In the genomic region with DNA sequence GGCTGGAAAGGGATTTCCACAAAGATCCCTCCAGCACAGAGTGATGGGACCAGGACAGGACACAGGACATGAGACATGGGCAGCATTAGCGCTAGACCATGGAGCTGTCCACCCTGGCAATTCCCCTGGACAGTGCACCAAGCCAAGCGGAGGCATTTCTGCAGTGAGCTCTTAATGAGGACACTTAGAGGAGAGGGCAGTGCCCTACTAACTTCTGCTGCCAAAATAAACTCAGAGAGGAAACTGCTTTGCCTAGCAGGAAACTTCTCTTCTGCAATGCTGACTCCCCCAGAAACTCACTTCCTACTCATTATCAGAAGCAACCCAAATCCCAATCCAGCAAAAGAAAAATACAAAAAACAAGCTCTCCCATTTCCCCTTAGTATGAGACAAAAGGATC, we compare ENCODE assay signal across 20 cellular contexts.
DNase-seq lines count a peak whose midpoint lies in the region; ATAC-seq and TF ChIP-seq lines count a peak whose summit lies in the region.
"Had no signal": no experiment of that assay in that cellular context is flagged by ENCODE, and none has a peak within 500 bp of the region (broad histone marks: within the 10 kb centered on the region; RNA-seq: fewer than 3 reads in every experiment).

No MANE protein-coding gene starts in this region.

- H3K4me1 Mint-ChIP-seq in activated CD4-positive, alpha-beta memory T cell treated with anti-CD3 and anti-CD28 coated beads for 36 hours (ENCODE audit: low read depth) = no peaks in the 10 kb centered on the region
- H3K4me1 Mint-ChIP-seq: activated naive CD8-positive, alpha-beta T cell treated with anti-CD3 and anti-CD28 coated beads, Interleukin-2, amount 10 ng/mL, durations not matched to agents 7 days and 5 days had no signal

- H3K36me3 ChIP-seq in upper lobe of right lung = no peaks in the 10 kb centered on the region
- H3K36me3 ChIP-seq in tibial artery = no peaks in the 10 kb centered on the region
- H3K36me3 ChIP-seq: prostate gland, SJSA1 had no signal

- TF ChIP-seq CTCF in upper lobe of right lung (IDR thresholded peaks at IDR 0.05) = no peak
- no peak for TF ChIP-seq CTCF in tibial artery (IDR thresholded peaks at IDR 0.05)

- H3K27ac ChIP-seq in upper lobe of right lung (no peak overlapping the region), tibial artery (no peak overlapping the region)
- H3K27ac ChIP-seq: prostate gland, SJSA1 had no signal

- peaks cover 8% of the 10 kb centered on the region for H3K27me3 ChIP-seq in upper lobe of right lung
- H3K27me3 ChIP-seq in tibial artery = peaks cover 0 to 6% of the 10 kb centered on the region in 2 donors

- H3K4me1 ChIP-seq in upper lobe of right lung (no peaks in the 10 kb centered on the region), tibial artery (no peaks in the 10 kb centered on the region)
- H3K4me1 ChIP-seq: prostate gland, SJSA1 had no signal

- H3K4me3 ChIP-seq in upper lobe of right lung (no peak overlapping the region), tibial artery (no peak overlapping the region)
- H3K4me3 ChIP-seq: K562, prostate gland, SJSA1 had no signal

- no peaks in the 10 kb centered on the region for H3K9me3 ChIP-seq in upper lobe of right lung
- no peaks in the 10 kb centered on the region for H3K9me3 ChIP-seq in tibial artery
- H3K9me3 ChIP-seq: prostate gland, SJSA1 had no signal

- H3K27ac Mint-ChIP-seq in activated CD4-positive, alpha-beta memory T cell treated with anti-CD3 and anti-CD28 coated beads for 36 hours = no peak overlapping the region
- H3K27ac Mint-ChIP-seq: activated naive CD8-positive, alpha-beta T cell treated with anti-CD3 and anti-CD28 coated beads, Interleukin-2, amount 10 ng/mL, durations not matched to agents 7 days and 5 days; CD8-positive, alpha-beta T cell; type B pancreatic cell had no signal

- peak; percentile 62 for ATAC-seq in Right ventricle myocardium inferior
- peak; percentile 53 for ATAC-seq in upper lobe of right lung
- no peak for ATAC-seq in GM21526 (IDR thresholded peaks at IDR 0.05; ENCODE audit: low FRiP score, unreplicated experiment)
- ATAC-seq: CD8-positive, alpha-beta T cell; K562 had no signal

- intact Hi-C loops in Right ventricle myocardium inferior (cut with DNase I) = no loop called here
- intact Hi-C loops in cardiac septum (cut with DNase I) = no loop called here
- intact Hi-C loops in upper lobe of right lung (cut with DNase I) = no loop called here
- intact Hi-C loops in activated CD4-positive, alpha-beta memory T cell treated with anti-CD3 and anti-CD28 coated beads for 36 hours (cut with micrococcal nuclease) = no loop called here
- intact Hi-C loops in tibial artery (cut with DNase I; ENCODE audit: low total_unique reads) = no loop called here

- H3K27me3 Mint-ChIP-seq in activated CD4-positive, alpha-beta memory T cell treated with anti-CD3 and anti-CD28 coated beads for 36 hours = peaks cover 16% of the 10 kb centered on the region

- H3K36me3 Mint-ChIP-seq in activated CD4-positive, alpha-beta memory T cell treated with anti-CD3 and anti-CD28 coated beads for 36 hours = no peaks in the 10 kb centered on the region
- H3K36me3 Mint-ChIP-seq: activated naive CD8-positive, alpha-beta T cell treated with anti-CD3 and anti-CD28 coated beads, Interleukin-2, amount 10 ng/mL, durations not matched to agents 7 days and 5 days; CD8-positive, alpha-beta T cell; type B pancreatic cell had no signal

- DNase-seq in Right ventricle myocardium inferior (ENCODE audit: missing footprints) (no peak), cardiac septum (ENCODE audit: low spot score) (no peak), glomerular endothelial cell (ENCODE audit: extremely low read depth, low read depth, low spot score) (peak; percentile 5), upper lobe of right lung (no peak), tibial artery (no peak)
- no peak for DNase-seq in activated CD4-positive, alpha-beta memory T cell treated with anti-CD3 and anti-CD28 coated beads for 36 hours
- DNase-seq: activated naive CD8-positive, alpha-beta T cell treated with anti-CD3 and anti-CD28 coated beads, Interleukin-2, amount 10 ng/mL, durations not matched to agents 7 days and 5 days; CD8-positive, alpha-beta T cell; DMS79 treated with DMSO at 0.1 percent for 48 hours; effector CD4-positive, alpha-beta T cell; NCI-H146; NCI-H2227 treated with DMSO at 0.1 percent for 48 hours; stimulated activated naive CD4-positive, alpha-beta T cell treated with Interleukin-2 at 50 U/mL for 16 hours; T1000 had no signal

- no peak overlapping the region for H3K4me3 Mint-ChIP-seq in activated CD4-positive, alpha-beta memory T cell treated with anti-CD3 and anti-CD28 coated beads for 36 hours
- H3K4me3 Mint-ChIP-seq: activated naive CD8-positive, alpha-beta T cell treated with anti-CD3 and anti-CD28 coated beads, Interleukin-2, amount 10 ng/mL, durations not matched to agents 7 days and 5 days; CD8-positive, alpha-beta T cell; type B pancreatic cell had no signal

- POLR2A ChIA-PET in activated CD4-positive, alpha-beta memory T cell treated with anti-CD3 and anti-CD28 coated beads for 36 hours (lab: Charles Lee) = no interaction called here

- CTCF ChIA-PET in activated CD4-positive, alpha-beta memory T cell treated with anti-CD3 and anti-CD28 coated beads for 36 hours (lab: Charles Lee) = no interaction called here

- no peaks in the 10 kb centered on the region for H3K9me3 Mint-ChIP-seq in activated CD4-positive, alpha-beta memory T cell treated with anti-CD3 and anti-CD28 coated beads for 36 hours
- H3K9me3 Mint-ChIP-seq: activated naive CD8-positive, alpha-beta T cell treated with anti-CD3 and anti-CD28 coated beads, Interleukin-2, amount 10 ng/mL, durations not matched to agents 7 days and 5 days; CD8-positive, alpha-beta T cell; type B pancreatic cell had no signal

TF ChIP-seq in PFSK-1, 5 proteins besides CTCF, POLR2A, EP300 and RAD21:
- TF ChIP-seq SIN3A (IDR thresholded peaks at IDR 0.05; ENCODE audit: borderline replicate concordance, insufficient read depth, low read length) = no peak
- TF ChIP-seq POLR2AphosphoS5 (IDR thresholded peaks at IDR 0.05; ENCODE audit: low read depth, low read length) = no peak
- peak; percentile 70 to 88 for TF ChIP-seq REST (IDR thresholded peaks at IDR 0.05; ENCODE audit: insufficient read depth in 1 of 2, low read depth in 2 of 2, low read length in 2 of 2)
- no peak for TF ChIP-seq TAF1 (IDR thresholded peaks at IDR 0.05; ENCODE audit: borderline replicate concordance, insufficient read depth, low read length)
- no peak for TF ChIP-seq FOXP2 (optimal IDR thresholded peaks at IDR 0.05; ENCODE audit: borderline replicate concordance, extremely low read depth, extremely low read length, insufficient read depth)
